15 cellular contexts compared by ENCODE assay signal in the genomic region with DNA sequence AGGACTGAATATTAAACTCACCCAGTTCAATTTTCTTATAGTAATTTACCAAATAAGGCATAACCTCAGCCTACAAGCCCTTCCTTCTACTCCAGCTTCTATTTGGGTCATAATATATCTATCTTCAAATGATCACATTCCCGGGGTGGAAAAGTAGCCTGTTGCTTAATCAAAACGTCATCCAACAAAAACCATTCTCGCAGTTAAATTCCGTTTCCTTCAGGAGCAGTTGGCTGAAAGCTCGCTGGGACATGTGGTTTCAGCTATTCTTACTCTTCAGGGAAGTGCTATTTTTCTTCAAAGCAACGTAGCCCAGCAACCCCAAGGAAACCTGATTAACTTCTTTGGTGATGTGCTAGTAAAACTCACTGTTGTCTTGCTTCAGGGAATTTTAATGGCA. TPM values are rescaled to one million over a fixed set of nuclear protein-coding genes. Genes with fewer than 3 reads are reported as not detected.
DNase-seq lines count a peak whose midpoint lies in the region; TF ChIP-seq lines count a peak whose summit lies in the region.
"Had no signal": no experiment of that assay in that cellular context is flagged by ENCODE, and none has a peak within 500 bp of the region (broad histone marks: within the 10 kb centered on the region; RNA-seq: fewer than 3 reads in every experiment).

No MANE protein-coding gene starts in this region.

- H3K9me3 Mint-ChIP-seq in HFFc6 (no peaks in the 10 kb centered on the region), endodermal cell (no peaks in the 10 kb centered on the region)
- H3K9me3 Mint-ChIP-seq in activated naive CD8-positive, alpha-beta T cell treated with anti-CD3 and anti-CD28 coated beads for 36 hours = no peaks in the 10 kb centered on the region

- TF ChIP-seq CTCF in HFFc6 (IDR thresholded peaks at IDR 0.05) (no peak), endodermal cell (conservative IDR thresholded peaks at IDR 0.05) (no peak), vagina (IDR thresholded peaks at IDR 0.05) (no peak), sigmoid colon (IDR thresholded peaks at IDR 0.05) (no peak)

- H3K4me1 Mint-ChIP-seq in HFFc6 (ENCODE audit: low read depth) (peaks cover 30% of the 10 kb centered on the region), endodermal cell (peaks cover 8% of the 10 kb centered on the region)
- no peaks in the 10 kb centered on the region for H3K4me1 Mint-ChIP-seq in activated naive CD8-positive, alpha-beta T cell treated with anti-CD3 and anti-CD28 coated beads for 36 hours
- H3K4me1 Mint-ChIP-seq: stimulated activated naive CD8-positive, alpha-beta T cell treated with anti-CD3 and anti-CD28 coated beads, Interleukin-15, amount 100 ng/mL, for 72 hours had no signal

- peak overlapping the region; percentile 73 for H3K4me3 Mint-ChIP-seq in HFFc6
- no peak overlapping the region for H3K4me3 Mint-ChIP-seq in endodermal cell
- no peak overlapping the region for H3K4me3 Mint-ChIP-seq in activated naive CD8-positive, alpha-beta T cell treated with anti-CD3 and anti-CD28 coated beads for 36 hours
- H3K4me3 Mint-ChIP-seq: stimulated activated naive CD8-positive, alpha-beta T cell treated with anti-CD3 and anti-CD28 coated beads, Interleukin-15, amount 100 ng/mL, for 72 hours had no signal

- no peaks in the 10 kb centered on the region for H3K4me1 ChIP-seq in endodermal cell (ENCODE audit: control insufficient read depth, insufficient read depth, low read length)
- H3K4me1 ChIP-seq in vagina = peaks cover 17% of the 10 kb centered on the region
- H3K4me1 ChIP-seq in sigmoid colon = peaks cover 0 to 17% (median 0%) of the 10 kb centered on the region in 4 donors
- H3K4me1 ChIP-seq: parathyroid adenoma, SJCRH30 had no signal

- intact Hi-C loops in vagina (cut with DNase I) (no loop called here), sigmoid colon (cut with DNase I) (no loop called here)

- H3K27ac Mint-ChIP-seq in HFFc6 (peak overlapping the region; percentile 91), endodermal cell (peak overlapping the region; percentile 68)
- H3K27ac Mint-ChIP-seq in activated naive CD8-positive, alpha-beta T cell treated with anti-CD3 and anti-CD28 coated beads for 36 hours = no peak overlapping the region

- H3K27me3 Mint-ChIP-seq in HFFc6 (ENCODE audit: insufficient read depth) = no peaks in the 10 kb centered on the region
- H3K27me3 Mint-ChIP-seq in endodermal cell (ENCODE audit: insufficient read depth) = no peaks in the 10 kb centered on the region
- H3K27me3 Mint-ChIP-seq in activated naive CD8-positive, alpha-beta T cell treated with anti-CD3 and anti-CD28 coated beads for 36 hours = no peaks in the 10 kb centered on the region

- 79 to 98% methylated on average over 5 to 6 of the region's 6 CpGs for WGBS in endodermal cell (ENCODE audit: insufficient coverage in 1 of 2, insufficient read length in 1 of 2), 2 experiments
- WGBS in sigmoid colon, 2 donors = 77 to 88% methylated on average over 6 of the region's 6 CpGs

- H3K36me3 ChIP-seq in endodermal cell (ENCODE audit: control insufficient read depth, insufficient read depth, low read length) (no peaks in the 10 kb centered on the region), vagina (no peaks in the 10 kb centered on the region), sigmoid colon (no peaks in the 10 kb centered on the region)
- H3K36me3 ChIP-seq: SJCRH30 had no signal

- H3K27ac ChIP-seq in endodermal cell (ENCODE audit: low read depth, low read length) (no peak overlapping the region), vagina (peak overlapping the region; percentile 4), sigmoid colon (no peak overlapping the region)
- H3K27ac ChIP-seq: parathyroid adenoma, SJCRH30 had no signal

- H3K27me3 ChIP-seq in endodermal cell (ENCODE audit: control insufficient read depth, insufficient read depth, low read length, poor library complexity, severe bottlenecking) (no peaks in the 10 kb centered on the region), vagina (no peaks in the 10 kb centered on the region), sigmoid colon (no peaks in the 10 kb centered on the region)
- H3K27me3 ChIP-seq: SJCRH30 had no signal

- TF ChIP-seq POLR2A in vagina (IDR thresholded peaks at IDR 0.05) (no peak), sigmoid colon (IDR thresholded peaks at IDR 0.05) (no peak)

- peaks cover 19% of the 10 kb centered on the region for H3K36me3 Mint-ChIP-seq in HFFc6 (ENCODE audit: low read depth)
- peaks cover 4% of the 10 kb centered on the region for H3K36me3 Mint-ChIP-seq in endodermal cell (ENCODE audit: low read depth)
- H3K36me3 Mint-ChIP-seq in activated naive CD8-positive, alpha-beta T cell treated with anti-CD3 and anti-CD28 coated beads for 36 hours = no peaks in the 10 kb centered on the region

- DNase-seq in HFFc6 = peak; percentile 88
- no peak for DNase-seq in endodermal cell
- peak; percentile 41 for DNase-seq in left kidney (ENCODE audit: low read depth, low spot score)
- no peak for DNase-seq in vagina (ENCODE audit: extremely low spot score in 2 of 2)
- no peak for DNase-seq in sigmoid colon
- DNase-seq in NCI-H226 = no peak
- no peak for DNase-seq in activated naive CD8-positive, alpha-beta T cell treated with anti-CD3 and anti-CD28 coated beads for 36 hours
- DNase-seq: activated T-cell treated with anti-CD3 and anti-CD28 coated beads, Interleukin-2, amount 50 U/mL, for 48 hours; cerebellar nuclear complex; NCI-H1694; NCI-H82; SJCRH30; stimulated activated CD4-positive, alpha-beta T cell treated with anti-CD3 and anti-CD28 coated beads, Interleukin-4, amount 100 ng/mL, for 4 hours; stimulated activated naive CD8-positive, alpha-beta T cell treated with anti-CD3 and anti-CD28 coated beads, Interleukin-15, amount 100 ng/mL, for 72 hours had no signal

- no peaks in the 10 kb centered on the region for H3K9me3 ChIP-seq in endodermal cell (ENCODE audit: control insufficient read depth, low read length)
- H3K9me3 ChIP-seq in vagina = no peaks in the 10 kb centered on the region
- no peaks in the 10 kb centered on the region for H3K9me3 ChIP-seq in sigmoid colon
- H3K9me3 ChIP-seq: SJCRH30 had no signal

- H3K4me3 ChIP-seq in endodermal cell (ENCODE audit: low read length) (no peak overlapping the region), vagina (no peak overlapping the region), sigmoid colon (no peak overlapping the region)
- H3K4me3 ChIP-seq: SJCRH30 had no signal

- no peak for TF ChIP-seq EP300 in sigmoid colon (IDR thresholded peaks at IDR 0.05)

- H3K9ac ChIP-seq in endodermal cell (ENCODE audit: extremely low read depth, low read length, poor library complexity, severe bottlenecking) = no peak overlapping the region
- H3K9ac ChIP-seq: parathyroid adenoma had no signal

RNA-seq across cellular contexts. Expression of a gene that starts 59.6 kb away (rescaled TPM):
- 10 to 100 TPM; 21.1 to 30.5 (median 22.4) TPM for total RNA-seq in HFFc6 (2021; fragmentation: NEBNext Ultra II Directional; extraction: Animal tissue kit (Norgen Biotek cat#: 25700))
- total RNA-seq in endodermal cell (10 to 100 TPM; 38.6 to 45.1 TPM), vagina (47.1 TPM), sigmoid colon (10 to 100 TPM; 29.8 to 54.0 (median 44.8) TPM)
- polyA plus RNA-seq in endodermal cell (2013, experiment 1 of 2) = 33.5 TPM
- polyA plus RNA-seq in endodermal cell (2013, experiment 2 of 2) = 28.6 TPM
- polyA plus RNA-seq in sigmoid colon = 10 to 100 TPM; 10.2 to 12.7 (median 12.4) TPM
- under 1 TPM; 0.12 to 0.16 TPM for total RNA-seq in activated naive CD8-positive, alpha-beta T cell treated with anti-CD3 and anti-CD28 coated beads for 36 hours

Comparison
In these comparisons a context has a peak if more than half of its experiments do, and no peak if none do; other contexts are left out.
1. DNase-seq: peak in HFFc6 (single experiment) and left kidney (single experiment); none in endodermal cell (single experiment), vagina (0 of 2), sigmoid colon (single experiment), NCI-H226 (single experiment) and activated naive CD8-positive, alpha-beta T cell treated with anti-CD3 and anti-CD28 coated beads for 36 hours (single experiment).
2. RNA of a gene that starts 59.6 kb away (total RNA-seq): 29.8 to 54.0 TPM in sigmoid colon, 47.1 TPM in vagina (single experiment), 38.6 to 45.1 TPM in endodermal cell and 21.1 to 30.5 TPM in HFFc6; 0.12 to 0.16 TPM in activated naive CD8-positive, alpha-beta T cell treated with anti-CD3 and anti-CD28 coated beads for 36 hours; every median in the first group is over 10 times any median in the second.